1 cellular context compared by ENCODE assay signal in the genomic region with DNA sequence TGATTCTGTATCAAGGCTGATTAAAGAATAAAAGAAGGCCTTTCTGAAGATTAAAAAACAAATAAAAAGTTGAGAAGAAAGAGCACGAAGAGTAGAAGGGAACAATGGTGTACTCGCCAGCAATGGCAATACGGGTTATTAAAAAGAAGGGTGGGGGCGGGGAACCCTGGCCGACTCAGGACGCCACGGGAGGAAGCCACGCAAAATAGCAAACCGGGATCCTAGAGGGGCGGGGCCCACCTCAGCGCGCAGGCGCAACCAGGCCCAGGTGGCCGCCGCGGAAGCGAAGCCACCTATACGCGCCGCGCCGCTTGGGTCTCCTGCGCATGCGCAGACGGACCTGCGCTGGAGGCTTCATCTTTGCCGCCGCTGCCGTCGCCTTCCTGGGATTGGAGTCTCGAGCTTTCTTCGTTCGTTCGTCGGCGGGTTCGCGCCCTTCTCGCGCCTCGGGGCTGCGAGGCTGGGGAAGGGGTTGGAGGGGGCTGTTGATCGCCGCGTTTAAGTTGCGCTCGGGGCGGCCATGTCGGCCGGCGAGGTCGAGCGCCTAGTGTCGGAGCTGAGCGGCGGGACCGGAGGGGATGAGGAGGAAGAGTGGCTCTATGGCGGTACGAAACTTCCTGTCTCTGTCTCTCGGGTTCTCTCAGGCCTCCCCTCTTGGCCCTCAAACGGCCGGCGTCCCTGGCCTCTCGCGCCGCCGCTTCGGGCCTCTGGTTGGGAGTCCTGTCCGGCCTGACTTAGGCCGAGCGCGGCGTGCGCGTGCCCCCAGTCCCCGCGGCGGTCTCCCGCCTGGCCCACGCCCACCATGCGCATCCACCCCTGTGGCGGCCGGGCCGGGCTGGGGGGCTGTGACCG.
TF ChIP-seq lines count a peak whose summit lies in the region.

A gene with protein sequence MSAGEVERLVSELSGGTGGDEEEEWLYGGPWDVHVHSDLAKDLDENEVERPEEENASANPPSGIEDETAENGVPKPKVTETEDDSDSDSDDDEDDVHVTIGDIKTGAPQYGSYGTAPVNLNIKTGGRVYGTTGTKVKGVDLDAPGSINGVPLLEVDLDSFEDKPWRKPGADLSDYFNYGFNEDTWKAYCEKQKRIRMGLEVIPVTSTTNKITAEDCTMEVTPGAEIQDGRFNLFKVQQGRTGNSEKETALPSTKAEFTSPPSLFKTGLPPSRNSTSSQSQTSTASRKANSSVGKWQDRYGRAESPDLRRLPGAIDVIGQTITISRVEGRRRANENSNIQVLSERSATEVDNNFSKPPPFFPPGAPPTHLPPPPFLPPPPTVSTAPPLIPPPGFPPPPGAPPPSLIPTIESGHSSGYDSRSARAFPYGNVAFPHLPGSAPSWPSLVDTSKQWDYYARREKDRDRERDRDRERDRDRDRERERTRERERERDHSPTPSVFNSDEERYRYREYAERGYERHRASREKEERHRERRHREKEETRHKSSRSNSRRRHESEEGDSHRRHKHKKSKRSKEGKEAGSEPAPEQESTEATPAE (plus strand): TSS at position 323 of the 852 bp plus-strand sequence. CDS start 198 bp downstream, at position 521.

TF ChIP-seq in IMR-90, 13 proteins besides CTCF, POLR2A, EP300 and RAD21 (continued from another document):
- TF ChIP-seq BHLHE40 (IDR thresholded peaks at IDR 0.05; ENCODE audit: low read depth, low read length) = no peak
- peak; percentile 26; the same call in 1 of the 2 replicates for TF ChIP-seq MAZ (IDR thresholded peaks at IDR 0.05; ENCODE audit: borderline replicate concordance, low read depth, low read length)
- TF ChIP-seq FOS (IDR thresholded peaks at IDR 0.05; ENCODE audit: low read depth, low read length) = no peak
- no peak for TF ChIP-seq CHD1 (IDR thresholded peaks at IDR 0.05; ENCODE audit: low read depth, low read length)
- TF ChIP-seq CEBPB (IDR thresholded peaks at IDR 0.05; ENCODE audit: low read depth, low read length) = no peak
